ENCODE assay signal across 1 cellular context in the genomic region with DNA sequence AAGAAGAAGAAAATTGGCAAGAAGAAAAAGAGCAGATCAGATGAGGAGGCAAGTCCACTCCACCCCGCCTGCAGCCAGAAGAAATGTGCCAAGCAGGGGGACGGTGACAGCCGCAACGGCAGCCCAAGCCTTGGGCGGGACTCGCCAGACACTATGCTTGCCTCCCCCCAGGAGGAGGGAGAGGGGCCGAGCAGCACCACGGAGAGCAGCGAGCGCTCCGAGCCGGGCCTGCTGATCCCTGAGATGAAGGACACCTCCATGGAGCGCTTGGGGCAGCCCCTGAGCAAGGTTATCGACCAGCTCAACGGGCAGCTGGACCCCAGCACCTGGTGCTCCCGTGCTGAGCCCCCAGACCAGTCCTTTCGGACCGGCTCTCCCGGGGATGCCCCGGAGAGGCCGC.
TF ChIP-seq lines count a peak whose summit lies in the region.

No MANE protein-coding gene starts in this region.

TF ChIP-seq in SK-N-SH treated with all-trans-retinoic acid at 6 μM for 48 hours, 23 proteins besides CTCF, POLR2A, EP300 and RAD21 (continued from another document):
- no peak for TF ChIP-seq RARB (CRISPR knock-in tag; IDR thresholded peaks at IDR 0.05)
- no peak for TF ChIP-seq SNAI2 (CRISPR knock-in tag; IDR thresholded peaks at IDR 0.05)
- TF ChIP-seq ARNTL (CRISPR knock-in tag; IDR thresholded peaks at IDR 0.05; ENCODE audit: borderline replicate concordance, low read depth): no peak
- no peak for TF ChIP-seq OSR1 (CRISPR knock-in tag; IDR thresholded peaks at IDR 0.05)
- TF ChIP-seq ZFP30 (CRISPR knock-in tag; IDR thresholded peaks at IDR 0.05): no peak
- no peak for TF ChIP-seq ISL1 (CRISPR knock-in tag; IDR thresholded peaks at IDR 0.05)
